ENCODE assay signal across 1 cellular context in genomic region chr1:234627009-234627950, GRCh38.
TF ChIP-seq lines count a peak whose summit lies in the region.

No MANE protein-coding gene starts in this region.

TF ChIP-seq in HepG2, 621 proteins besides CTCF, POLR2A, EP300 and RAD21 (continued from another document):
- peak; percentile 25; the same call in 1 of the 2 replicates for TF ChIP-seq MYPOP (CRISPR knock-in tag; IDR thresholded peaks at IDR 0.05)
